9 cellular contexts compared by ENCODE assay signal in the genomic region with DNA sequence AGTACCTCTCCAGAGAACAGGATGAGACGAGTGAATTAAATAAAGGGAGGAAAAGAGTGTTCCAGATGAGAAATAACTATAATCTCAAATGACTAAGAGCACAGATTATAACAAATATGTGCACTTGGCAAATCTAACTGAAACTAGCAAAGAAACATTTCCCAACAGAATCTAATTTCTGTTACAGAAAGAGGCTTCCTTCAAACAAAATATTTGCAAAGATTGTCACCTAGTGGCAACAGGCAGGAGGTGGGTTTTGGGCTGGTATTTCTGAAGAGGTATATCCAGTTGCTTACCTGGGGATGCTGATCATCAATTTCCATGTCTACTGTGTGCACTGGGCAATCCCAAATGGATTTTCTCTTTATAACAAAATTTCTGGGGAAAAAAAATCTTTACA. TPM values are rescaled to one million over a fixed set of nuclear protein-coding genes. Genes with fewer than 3 reads are reported as not detected.
DNase-seq lines count a peak whose midpoint lies in the region; ATAC-seq and TF ChIP-seq lines count a peak whose summit lies in the region.
"Had no signal": no experiment of that assay in that cellular context is flagged by ENCODE, and none has a peak within 500 bp of the region (broad histone marks: within the 10 kb centered on the region; RNA-seq: fewer than 3 reads in every experiment).

No MANE protein-coding gene starts in this region.

- H3K4me2 ChIP-seq in Loucy (ENCODE audit: low read depth, low read length, poor library complexity, severe bottlenecking): no peak overlapping the region

- H3F3A ChIP-seq in Loucy (ENCODE audit: low read depth): no peaks in the 10 kb centered on the region

- H3K36me3 Mint-ChIP-seq in osteocyte (ENCODE audit: unreplicated experiment): no peaks in the 10 kb centered on the region
- H3K36me3 Mint-ChIP-seq in T-helper 17 cell (ENCODE audit: low read depth): no peaks in the 10 kb centered on the region

- ATAC-seq in T-helper 17 cell: no peak
- ATAC-seq in left lobe of liver: no peak

- H3K4me3 ChIP-seq in Loucy (ENCODE audit: low read length, poor library complexity, severe bottlenecking): no peak overlapping the region
- H3K4me3 ChIP-seq in cardiac fibroblast (replicated peaks in 1 of 2; ENCODE audit: low read depth in 2 of 2, low read length in 2 of 2): no peak overlapping the region

- H3K4me3 Mint-ChIP-seq in osteocyte (ENCODE audit: unreplicated experiment): no peak overlapping the region
- H3K4me3 Mint-ChIP-seq in T-helper 17 cell: no peak overlapping the region

- peaks cover 8% of the 10 kb centered on the region for H3K4me1 Mint-ChIP-seq in osteocyte (ENCODE audit: unreplicated experiment)
- H3K4me1 Mint-ChIP-seq in T-helper 17 cell: peaks cover 10% of the 10 kb centered on the region

- H3K79me2 ChIP-seq in Loucy (ENCODE audit: insufficient read depth, low read length): no peaks in the 10 kb centered on the region

- no peak overlapping the region for H3K27ac Mint-ChIP-seq in osteocyte (ENCODE audit: unreplicated experiment)
- H3K27ac Mint-ChIP-seq in T-helper 17 cell: no peak overlapping the region

- no peaks in the 10 kb centered on the region for H3K9me2 ChIP-seq in Loucy (replicated peaks; ENCODE audit: low read depth, low read length)

- no peaks in the 10 kb centered on the region for H3K4me1 ChIP-seq in Loucy (ENCODE audit: insufficient read depth, low read length, poor library complexity, severe bottlenecking)

- H2AFZ ChIP-seq in Loucy (ENCODE audit: low read length): no peak overlapping the region

- no peak overlapping the region for H3K9ac ChIP-seq in Loucy (ENCODE audit: low read depth, low read length, poor library complexity, severe bottlenecking)

- no peaks in the 10 kb centered on the region for H3K27me3 ChIP-seq in Loucy (ENCODE audit: insufficient read depth, low read length, poor library complexity, severe bottlenecking)

- DNase-seq in NCI-H1105 treated with DMSO at 0.1 percent for 48 hours (lab: John Stamatoyannopoulos, UW) (peak; percentile 3), NCI-H1105 (lab: John Stamatoyannopoulos, UW) (no peak), cardiac fibroblast (ENCODE audit: low read depth in 2 of 2) (peak; percentile 65 to 78), osteocyte (ENCODE audit: extremely low spot score, unreplicated experiment) (no peak), T-helper 17 cell (no peak), CD1c-positive myeloid dendritic cell (ENCODE audit: extremely low spot score) (no peak), left lobe of liver (ENCODE audit: low spot score) (no peak)
- DNase-seq: stimulated activated naive CD4-positive, alpha-beta T cell treated with Interleukin-2 at 50 U/mL for 16 hours had no signal

- H3K36me3 ChIP-seq in Loucy (ENCODE audit: insufficient read depth, low read length): no peaks in the 10 kb centered on the region

- H4K20me1 ChIP-seq in Loucy (ENCODE audit: insufficient read depth, low read length, poor library complexity, severe bottlenecking): no peaks in the 10 kb centered on the region

- no peaks in the 10 kb centered on the region for H3K27me3 Mint-ChIP-seq in osteocyte (ENCODE audit: unreplicated experiment)
- H3K27me3 Mint-ChIP-seq in T-helper 17 cell: peaks cover 33% of the 10 kb centered on the region

- H3K9me3 ChIP-seq in Loucy (ENCODE audit: insufficient read depth, low read depth, low read length) (no peaks in the 10 kb centered on the region), T-helper 17 cell (ENCODE audit: control insufficient read depth, low read length, poor library complexity, severe bottlenecking) (no peaks in the 10 kb centered on the region)

- peak; percentile 42 for TF ChIP-seq CTCF in Loucy (conservative IDR thresholded peaks at IDR 0.05; ENCODE audit: low read length)
- peak; percentile 59 for TF ChIP-seq CTCF in cardiac fibroblast (IDR thresholded peaks at IDR 0.05; ENCODE audit: low read depth, low read length)
- peak; percentile 31 for TF ChIP-seq CTCF in osteocyte (IDR thresholded peaks at IDR 0.05)

- H3K9me3 Mint-ChIP-seq in osteocyte (ENCODE audit: unreplicated experiment): no peaks in the 10 kb centered on the region

RNA-seq across cellular contexts. Expression of a gene that starts 5.6 kb away (rescaled TPM):
- 40.4 and 40.5 TPM in 2 replicates for total RNA-seq in osteocyte
- 1 to 10 TPM; 5.5 to 6.0 TPM for total RNA-seq in T-helper 17 cell
- 1.8 TPM for total RNA-seq in left lobe of liver

RNA-seq across cellular contexts. Expression of a gene that starts 59.1 kb away (rescaled TPM):
- 11.6 and 12.4 TPM in 2 replicates for total RNA-seq in osteocyte
- total RNA-seq in T-helper 17 cell: 100 to 1,000 TPM; 249 to 284 TPM
- 4.1 TPM for total RNA-seq in left lobe of liver

Comparison
In these comparisons a context has a peak if more than half of its experiments do, and no peak if none do; other contexts are left out.
1. DNase-seq: peak in NCI-H1105 treated with DMSO at 0.1 percent for 48 hours (single experiment) and cardiac fibroblast (2 of 2); none in NCI-H1105 (single experiment), osteocyte (single experiment), T-helper 17 cell (0 of 3), CD1c-positive myeloid dendritic cell (single experiment) and left lobe of liver (single experiment).
2. RNA of a gene that starts 59.1 kb away (total RNA-seq): 249 to 284 TPM in T-helper 17 cell; 11.6 to 12.4 TPM in osteocyte and 4.1 TPM in left lobe of liver (single experiment); every median in the first group is over 10 times any median in the second.
3. Peak in every context shown above with its lines, with median percentiles within 50 percentile points of each other: CTCF ChIP-seq.